Comparison of ENCODE assay signal across 17 cellular contexts in the genomic region with DNA sequence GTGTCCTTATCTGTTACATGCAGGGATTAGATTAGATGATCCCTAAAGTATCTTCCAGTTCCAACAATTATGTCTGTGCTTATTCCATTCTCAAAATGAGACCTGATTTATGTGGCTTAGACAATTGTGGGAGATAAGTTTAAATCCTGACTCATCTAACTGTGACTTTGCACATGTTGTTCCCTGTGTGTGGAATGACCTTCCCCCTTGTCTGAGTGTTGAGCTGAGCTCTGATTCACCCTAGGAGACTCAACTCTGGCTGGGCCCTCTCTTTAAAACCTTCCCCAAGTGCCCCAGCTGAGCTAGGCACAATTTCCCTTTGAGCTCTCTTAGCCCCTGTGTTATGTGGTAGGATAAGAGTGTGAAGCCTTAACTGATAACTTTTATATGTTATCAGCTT.
DNase-seq lines count a peak whose midpoint lies in the region; ATAC-seq and TF ChIP-seq lines count a peak whose summit lies in the region.
"Had no signal": no experiment of that assay in that cellular context is flagged by ENCODE, and none has a peak within 500 bp of the region (broad histone marks: within the 10 kb centered on the region; RNA-seq: fewer than 3 reads in every experiment).

No MANE protein-coding gene starts in this region.

- H3K36me3 Mint-ChIP-seq in activated CD8-positive, alpha-beta T cell treated with anti-CD3 and anti-CD28 coated beads for 36 hours (ENCODE audit: low read depth), result no peaks in the 10 kb centered on the region
- H3K36me3 Mint-ChIP-seq in activated CD8-positive, alpha-beta T cell treated with anti-CD3 and anti-CD28 coated beads, Interleukin-2, amount 10 ng/mL, durations not matched to agents 7 days and 5 days (ENCODE audit: low read depth), result no peaks in the 10 kb centered on the region
- no peaks in the 10 kb centered on the region for H3K36me3 Mint-ChIP-seq in T-cell

- intact Hi-C loops in activated CD8-positive, alpha-beta T cell treated with anti-CD3 and anti-CD28 coated beads for 36 hours (cut with micrococcal nuclease), result no loop called here
- intact Hi-C loops in psoas muscle (cut with DNase I), result no loop called here

- CTCF ChIA-PET in activated CD8-positive, alpha-beta T cell treated with anti-CD3 and anti-CD28 coated beads for 36 hours (lab: Charles Lee), result interaction anchor here (0.9 to 3.0 kb wide), 3 partner anchors 14 to 256 kb away, joined by 3 to 7 read pairs (median 6); no protein-coding TSS in a partner anchor
- CTCF ChIA-PET in activated CD8-positive, alpha-beta T cell treated with anti-CD3 and anti-CD28 coated beads, Interleukin-2, amount 10 ng/mL, durations not matched to agents 7 days and 5 days (lab: Charles Lee), result no interaction called here
- CTCF ChIA-PET in T-cell (lab: Charles Lee), result no interaction called here

- H3K36me3 ChIP-seq in psoas muscle (ENCODE audit: insufficient read depth in 1 of 2, low read depth in 1 of 2), result no peaks in the 10 kb centered on the region
- H3K36me3 ChIP-seq: spleen had no signal

- peaks cover 7% of the 10 kb centered on the region for H3K27me3 Mint-ChIP-seq in activated CD8-positive, alpha-beta T cell treated with anti-CD3 and anti-CD28 coated beads for 36 hours
- H3K27me3 Mint-ChIP-seq in activated CD8-positive, alpha-beta T cell treated with anti-CD3 and anti-CD28 coated beads, Interleukin-2, amount 10 ng/mL, durations not matched to agents 7 days and 5 days (ENCODE audit: low read depth), result no peaks in the 10 kb centered on the region
- H3K27me3 Mint-ChIP-seq in T-cell, result peaks cover 10 to 20% of the 10 kb centered on the region in 2 donors

- no peak for TF ChIP-seq CTCF in activated CD8-positive, alpha-beta T cell treated with anti-CD3 and anti-CD28 coated beads for 36 hours (IDR thresholded peaks at IDR 0.05)
- TF ChIP-seq CTCF in epithelial cell of esophagus (IDR thresholded peaks at IDR 0.05; ENCODE audit: insufficient read depth, low read depth, low read length, missing control alignments) (no peak), psoas muscle (IDR thresholded peaks at IDR 0.05) (no peak)

- no peaks in the 10 kb centered on the region for H3K9me3 ChIP-seq in psoas muscle
- H3K9me3 ChIP-seq: spleen had no signal

- ATAC-seq in activated CD8-positive, alpha-beta T cell treated with anti-CD3 and anti-CD28 coated beads for 36 hours, result no peak
- ATAC-seq in activated CD8-positive, alpha-beta T cell treated with anti-CD3 and anti-CD28 coated beads, Interleukin-2, amount 10 ng/mL, durations not matched to agents 7 days and 5 days, result no peak
- ATAC-seq in psoas muscle, result peak; percentile 70 to 83 (median 77)
- ATAC-seq in GM21619 (IDR thresholded peaks at IDR 0.05; ENCODE audit: unreplicated experiment), result no peak
- ATAC-seq in T-cell (replicated peaks in 1 of 4), result no peak
- ATAC-seq: GM23338 had no signal

- H3K4me3 Mint-ChIP-seq in activated CD8-positive, alpha-beta T cell treated with anti-CD3 and anti-CD28 coated beads for 36 hours, result no peak overlapping the region
- H3K4me3 Mint-ChIP-seq in activated CD8-positive, alpha-beta T cell treated with anti-CD3 and anti-CD28 coated beads, Interleukin-2, amount 10 ng/mL, durations not matched to agents 7 days and 5 days, result no peak overlapping the region
- H3K4me3 Mint-ChIP-seq in T-cell, result no peak overlapping the region
- H3K4me3 Mint-ChIP-seq: activated naive CD8-positive, alpha-beta T cell treated with anti-CD3 and anti-CD28 coated beads, Interleukin-2, amount 10 ng/mL, durations not matched to agents 7 days and 5 days; GM23338; nephron had no signal

- H3K9me3 Mint-ChIP-seq in activated CD8-positive, alpha-beta T cell treated with anti-CD3 and anti-CD28 coated beads for 36 hours, result no peaks in the 10 kb centered on the region
- no peaks in the 10 kb centered on the region for H3K9me3 Mint-ChIP-seq in activated CD8-positive, alpha-beta T cell treated with anti-CD3 and anti-CD28 coated beads, Interleukin-2, amount 10 ng/mL, durations not matched to agents 7 days and 5 days (ENCODE audit: insufficient read depth)
- H3K9me3 Mint-ChIP-seq in T-cell, result no peaks in the 10 kb centered on the region
- H3K9me3 Mint-ChIP-seq: activated naive CD8-positive, alpha-beta T cell treated with anti-CD3 and anti-CD28 coated beads, Interleukin-2, amount 10 ng/mL, durations not matched to agents 7 days and 5 days; GM23338; nephron had no signal

- peak overlapping the region; percentile 51 for H3K27ac Mint-ChIP-seq in activated CD8-positive, alpha-beta T cell treated with anti-CD3 and anti-CD28 coated beads for 36 hours
- no peak overlapping the region for H3K27ac Mint-ChIP-seq in activated CD8-positive, alpha-beta T cell treated with anti-CD3 and anti-CD28 coated beads, Interleukin-2, amount 10 ng/mL, durations not matched to agents 7 days and 5 days
- no peak overlapping the region for H3K27ac Mint-ChIP-seq in T-cell
- H3K27ac Mint-ChIP-seq: activated naive CD8-positive, alpha-beta T cell treated with anti-CD3 and anti-CD28 coated beads, Interleukin-2, amount 10 ng/mL, durations not matched to agents 7 days and 5 days; GM23338; nephron had no signal

- H3K4me3 ChIP-seq in epithelial cell of esophagus (ENCODE audit: low read length) (no peak overlapping the region), psoas muscle (no peak overlapping the region)
- H3K4me3 ChIP-seq: GM23338, spleen had no signal

- peaks cover 22% of the 10 kb centered on the region for H3K4me1 ChIP-seq in psoas muscle
- H3K4me1 ChIP-seq: spleen had no signal

- POLR2A ChIA-PET in activated CD8-positive, alpha-beta T cell treated with anti-CD3 and anti-CD28 coated beads for 36 hours (lab: Charles Lee), result interaction anchor here (0.8 to 2.0 kb wide), 2 partner anchors 15 to 119 kb away, joined by 4 to 9 read pairs; a partner anchor contains a TSS
- POLR2A ChIA-PET in activated CD8-positive, alpha-beta T cell treated with anti-CD3 and anti-CD28 coated beads, Interleukin-2, amount 10 ng/mL, durations not matched to agents 7 days and 5 days (lab: Charles Lee), result no interaction called here
- POLR2A ChIA-PET in T-cell (lab: Charles Lee), result no interaction called here

- DNase-seq in activated CD8-positive, alpha-beta T cell treated with anti-CD3 and anti-CD28 coated beads for 36 hours, result no peak
- no peak for DNase-seq in activated CD8-positive, alpha-beta T cell treated with anti-CD3 and anti-CD28 coated beads, Interleukin-2, amount 10 ng/mL, durations not matched to agents 7 days and 5 days
- DNase-seq in NCI-H226 (peak; percentile 58), epithelial cell of esophagus (ENCODE audit: low read depth) (peak; percentile 86), psoas muscle (no peak), T-cell (no peak), islet precursor cell (no peak)
- DNase-seq: activated naive CD8-positive, alpha-beta T cell treated with anti-CD3 and anti-CD28 coated beads, Interleukin-2, amount 10 ng/mL, durations not matched to agents 7 days and 5 days; effector CD8-positive, alpha-beta T cell; Kasumi-1; NCI-H2171 treated with DMSO at 0.1 percent for 48 hours; spleen; stimulated activated naive CD4-positive, alpha-beta T cell had no signal

- H3K4me1 Mint-ChIP-seq in activated CD8-positive, alpha-beta T cell treated with anti-CD3 and anti-CD28 coated beads for 36 hours (ENCODE audit: low read depth), result peaks cover 45% of the 10 kb centered on the region
- no peaks in the 10 kb centered on the region for H3K4me1 Mint-ChIP-seq in activated CD8-positive, alpha-beta T cell treated with anti-CD3 and anti-CD28 coated beads, Interleukin-2, amount 10 ng/mL, durations not matched to agents 7 days and 5 days (ENCODE audit: low read depth)
- H3K4me1 Mint-ChIP-seq in T-cell, result no peaks in the 10 kb centered on the region
- H3K4me1 Mint-ChIP-seq: nephron had no signal

- peak overlapping the region; percentile 57 for H3K27ac ChIP-seq in psoas muscle
- H3K27ac ChIP-seq: RWPE1, spleen had no signal

- H3K27me3 ChIP-seq in psoas muscle (ENCODE audit: insufficient read depth in 3 of 3, low read length in 2 of 3), result no peaks in the 10 kb centered on the region
- H3K27me3 ChIP-seq: spleen had no signal

Comparison
In these comparisons a context has a peak if more than half of its experiments do, and no peak if none do; other contexts are left out.
1. ATAC-seq: peak in psoas muscle (4 of 4); none in activated CD8-positive, alpha-beta T cell treated with anti-CD3 and anti-CD28 coated beads for 36 hours (single experiment), activated CD8-positive, alpha-beta T cell treated with anti-CD3 and anti-CD28 coated beads, Interleukin-2, amount 10 ng/mL, durations not matched to agents 7 days and 5 days (single experiment), GM21619 (single experiment) and T-cell (0 of 4).
2. DNase-seq: peak in NCI-H226 (single experiment) and epithelial cell of esophagus (single experiment); none in activated CD8-positive, alpha-beta T cell treated with anti-CD3 and anti-CD28 coated beads for 36 hours (single experiment), activated CD8-positive, alpha-beta T cell treated with anti-CD3 and anti-CD28 coated beads, Interleukin-2, amount 10 ng/mL, durations not matched to agents 7 days and 5 days (single experiment), psoas muscle (0 of 2), T-cell (0 of 34) and islet precursor cell (single experiment).